In the genomic region with DNA sequence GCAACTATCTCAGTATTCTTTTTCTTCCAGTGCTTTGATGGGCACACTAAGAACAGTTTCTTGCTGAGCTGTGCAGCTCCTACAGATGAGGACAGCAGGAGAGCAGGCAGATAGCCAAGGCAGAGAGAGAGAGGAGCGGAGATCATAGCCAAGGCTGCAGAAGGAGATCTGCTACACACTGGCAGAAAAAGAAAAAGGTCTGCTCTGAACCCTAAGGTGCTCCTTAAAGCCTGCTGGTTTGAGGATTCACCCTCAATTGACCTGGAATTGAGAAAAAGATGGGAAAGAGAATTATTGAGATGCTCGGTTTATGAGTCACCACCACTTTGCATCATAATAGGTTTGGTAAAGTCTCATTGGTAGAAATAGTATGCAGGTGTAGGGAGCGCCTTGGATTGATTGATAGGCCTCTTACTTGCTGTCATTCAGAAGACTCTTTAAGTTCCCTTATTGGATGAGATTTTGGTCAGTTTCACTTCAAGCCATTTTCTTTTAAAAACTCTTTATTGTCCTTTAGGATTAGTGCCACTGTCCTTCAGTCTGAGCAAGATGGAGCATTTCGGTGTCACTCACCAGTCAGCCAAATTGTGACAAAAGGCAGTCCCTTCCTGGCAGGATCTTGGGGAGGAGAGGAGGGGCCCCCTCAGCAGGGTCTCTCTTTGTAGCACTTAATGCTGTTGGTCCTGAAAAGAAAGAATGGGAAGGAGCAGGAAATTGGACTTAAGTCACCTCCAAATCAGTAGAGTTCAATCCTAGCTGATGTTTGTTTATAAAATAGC, we compare ENCODE assay signal across 13 cellular contexts.
DNase-seq lines count a peak whose midpoint lies in the region; ATAC-seq and TF ChIP-seq lines count a peak whose summit lies in the region.
"Had no signal": no experiment of that assay in that cellular context is flagged by ENCODE, and none has a peak within 500 bp of the region (broad histone marks: within the 10 kb centered on the region; RNA-seq: fewer than 3 reads in every experiment).

No MANE protein-coding gene starts in this region.

- H3F3A ChIP-seq in GM23248 (ENCODE audit: insufficient read depth): no peaks in the 10 kb centered on the region

- H3K27ac ChIP-seq in GM23248: no peak overlapping the region
- no peak overlapping the region for H3K27ac ChIP-seq in foreskin keratinocyte
- H3K27ac ChIP-seq in parathyroid adenoma: no peak overlapping the region
- H3K27ac ChIP-seq: HL-60, PC-9 had no signal

- H3K9me2 ChIP-seq in GM23248 (ENCODE audit: insufficient read depth): no peaks in the 10 kb centered on the region

- TF ChIP-seq CTCF in foreskin keratinocyte (conservative IDR thresholded peaks at IDR 0.05) (no peak), parathyroid adenoma (IDR thresholded peaks at IDR 0.05) (no peak)

- ATAC-seq in foreskin keratinocyte (peak; percentile 82), HG03469 (IDR thresholded peaks at IDR 0.05; ENCODE audit: unreplicated experiment) (no peak), GM18511 (IDR thresholded peaks at IDR 0.05; ENCODE audit: unreplicated experiment) (no peak)
- ATAC-seq: naive thymus-derived CD8-positive, alpha-beta T cell had no signal

- H3K36me3 ChIP-seq in GM23248 (ENCODE audit: low read depth) (no peaks in the 10 kb centered on the region), parathyroid adenoma (ENCODE audit: control insufficient read depth, insufficient read depth, low read length) (no peaks in the 10 kb centered on the region)

- no peaks in the 10 kb centered on the region for H3K4me1 ChIP-seq in GM23248 (ENCODE audit: insufficient read depth)
- H3K4me1 ChIP-seq in foreskin keratinocyte: peaks cover 16% of the 10 kb centered on the region
- H3K4me1 ChIP-seq in parathyroid adenoma: no peaks in the 10 kb centered on the region

- DNase-seq in GM23248 (peak; percentile 12), RPMI8226 (peak; percentile 89), foreskin keratinocyte (peak; percentile 53 to 75), SIG-M5 treated with dmso at 0.1 percent for 504 hours (lab: John Stamatoyannopoulos, UW; ENCODE audit: unreplicated experiment) (no peak)
- DNase-seq in effector CD8-positive, alpha-beta T cell (lab: John Stamatoyannopoulos, UW): no peak
- DNase-seq: activated CD8-positive, alpha-beta memory T cell treated with anti-CD3 and anti-CD28 coated beads for 24 hours; DND-41; naive thymus-derived CD8-positive, alpha-beta T cell had no signal

- no peak overlapping the region for H3K4me2 ChIP-seq in GM23248 (ENCODE audit: unreplicated experiment)
- peak overlapping the region; percentile 27 for H3K4me2 ChIP-seq in parathyroid adenoma (ENCODE audit: low read length)
- H3K4me2 ChIP-seq: PC-9 had no signal

- H2AFZ ChIP-seq in GM23248 (no peak overlapping the region), parathyroid adenoma (no peak overlapping the region)
- H2AFZ ChIP-seq: PC-9 had no signal

- in situ Hi-C loops in GM23248 (cut with MboI): no loop called here

- no peaks in the 10 kb centered on the region for H4K20me1 ChIP-seq in GM23248 (ENCODE audit: insufficient read depth)

- H3K79me2 ChIP-seq in GM23248 (ENCODE audit: insufficient read depth): no peaks in the 10 kb centered on the region
- H3K79me2 ChIP-seq in parathyroid adenoma: no peaks in the 10 kb centered on the region

- 36 to 46% methylated on average over 4 of the region's 4 CpGs for WGBS in GM23248 (ENCODE audit: low coverage in 1 of 2, low lambda C conversion rate in 2 of 2, missing lambda C conversion rate in 2 of 2), 2 experiments

- H3K4me3 ChIP-seq in GM23248: no peak overlapping the region
- H3K4me3 ChIP-seq in parathyroid adenoma (ENCODE audit: low read depth, low read length): no peak overlapping the region
- H3K4me3 ChIP-seq: PC-9 had no signal

- H3K9ac ChIP-seq in GM23248 (no peak overlapping the region), parathyroid adenoma (no peak overlapping the region)

- H3K9me3 ChIP-seq in GM23248 (ENCODE audit: low read depth) (no peaks in the 10 kb centered on the region), parathyroid adenoma (ENCODE audit: control insufficient read depth, low read length) (no peaks in the 10 kb centered on the region)

- no peaks in the 10 kb centered on the region for H3K27me3 ChIP-seq in GM23248 (replicated peaks; ENCODE audit: insufficient read depth)
- no peaks in the 10 kb centered on the region for H3K27me3 ChIP-seq in foreskin keratinocyte
- no peaks in the 10 kb centered on the region for H3K27me3 ChIP-seq in parathyroid adenoma (ENCODE audit: control insufficient read depth, insufficient read depth, low read length)

Comparison
In these comparisons a context has a peak if more than half of its experiments do, and no peak if none do; other contexts are left out.
1. DNase-seq: peak in GM23248 (single experiment), RPMI8226 (single experiment) and foreskin keratinocyte (2 of 2); none in effector CD8-positive, alpha-beta T cell (single experiment) and SIG-M5 treated with dmso at 0.1 percent for 504 hours (single experiment).